2 cellular contexts compared by ENCODE assay signal in the genomic region with DNA sequence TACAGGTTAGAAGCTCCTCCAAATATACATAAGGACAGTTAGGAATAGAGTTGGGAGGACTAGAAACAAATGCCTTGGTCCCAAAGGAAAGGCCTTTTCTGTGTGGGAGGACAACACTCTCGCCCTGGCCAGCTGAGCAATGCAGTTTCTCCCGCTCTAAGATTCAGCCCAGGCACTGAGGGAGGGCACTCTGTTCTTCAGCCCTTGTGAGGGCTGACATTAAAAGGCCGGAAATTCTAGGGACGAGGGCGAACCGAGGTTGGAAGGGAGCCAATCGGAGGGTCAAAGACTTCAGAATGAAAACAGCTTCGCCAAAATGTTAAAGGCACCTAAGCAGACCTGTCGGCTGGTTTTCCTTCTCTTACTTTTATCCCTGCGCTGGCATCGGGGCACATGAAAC.
TF ChIP-seq lines count a peak whose summit lies in the region.

No MANE protein-coding gene starts in this region.

TF ChIP-seq in SK-N-SH, 30 proteins besides CTCF, POLR2A, EP300 and RAD21 (continued from another document):
- TF ChIP-seq SIN3A (IDR thresholded peaks at IDR 0.05; ENCODE audit: borderline replicate concordance, low read depth, low read length) (no peak), NFIC (IDR thresholded peaks at IDR 0.05; ENCODE audit: borderline replicate concordance) (no peak), RCOR1 (IDR thresholded peaks at IDR 0.05; ENCODE audit: low read length) (no peak), ELF1 (IDR thresholded peaks at IDR 0.05) (no peak), TAF1 (IDR thresholded peaks at IDR 0.05; ENCODE audit: borderline replicate concordance, low read depth, low read length) (no peak), GATA2 (CRISPR knock-in tag; IDR thresholded peaks at IDR 0.05) (no peak), RFX5 (IDR thresholded peaks at IDR 0.05; ENCODE audit: low read length) (no peak), FOSL2 (IDR thresholded peaks at IDR 0.05; ENCODE audit: borderline replicate concordance, low read depth) (no peak)
- TF ChIP-seq, protein P1, sequence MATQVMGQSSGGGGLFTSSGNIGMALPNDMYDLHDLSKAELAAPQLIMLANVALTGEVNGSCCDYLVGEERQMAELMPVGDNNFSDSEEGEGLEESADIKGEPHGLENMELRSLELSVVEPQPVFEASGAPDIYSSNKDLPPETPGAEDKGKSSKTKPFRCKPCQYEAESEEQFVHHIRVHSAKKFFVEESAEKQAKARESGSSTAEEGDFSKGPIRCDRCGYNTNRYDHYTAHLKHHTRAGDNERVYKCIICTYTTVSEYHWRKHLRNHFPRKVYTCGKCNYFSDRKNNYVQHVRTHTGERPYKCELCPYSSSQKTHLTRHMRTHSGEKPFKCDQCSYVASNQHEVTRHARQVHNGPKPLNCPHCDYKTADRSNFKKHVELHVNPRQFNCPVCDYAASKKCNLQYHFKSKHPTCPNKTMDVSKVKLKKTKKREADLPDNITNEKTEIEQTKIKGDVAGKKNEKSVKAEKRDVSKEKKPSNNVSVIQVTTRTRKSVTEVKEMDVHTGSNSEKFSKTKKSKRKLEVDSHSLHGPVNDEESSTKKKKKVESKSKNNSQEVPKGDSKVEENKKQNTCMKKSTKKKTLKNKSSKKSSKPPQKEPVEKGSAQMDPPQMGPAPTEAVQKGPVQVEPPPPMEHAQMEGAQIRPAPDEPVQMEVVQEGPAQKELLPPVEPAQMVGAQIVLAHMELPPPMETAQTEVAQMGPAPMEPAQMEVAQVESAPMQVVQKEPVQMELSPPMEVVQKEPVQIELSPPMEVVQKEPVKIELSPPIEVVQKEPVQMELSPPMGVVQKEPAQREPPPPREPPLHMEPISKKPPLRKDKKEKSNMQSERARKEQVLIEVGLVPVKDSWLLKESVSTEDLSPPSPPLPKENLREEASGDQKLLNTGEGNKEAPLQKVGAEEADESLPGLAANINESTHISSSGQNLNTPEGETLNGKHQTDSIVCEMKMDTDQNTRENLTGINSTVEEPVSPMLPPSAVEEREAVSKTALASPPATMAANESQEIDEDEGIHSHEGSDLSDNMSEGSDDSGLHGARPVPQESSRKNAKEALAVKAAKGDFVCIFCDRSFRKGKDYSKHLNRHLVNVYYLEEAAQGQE (IDR thresholded peaks at IDR 0.05; ENCODE audit: low read depth, low read length): no peak
- TF ChIP-seq, protein P2, sequence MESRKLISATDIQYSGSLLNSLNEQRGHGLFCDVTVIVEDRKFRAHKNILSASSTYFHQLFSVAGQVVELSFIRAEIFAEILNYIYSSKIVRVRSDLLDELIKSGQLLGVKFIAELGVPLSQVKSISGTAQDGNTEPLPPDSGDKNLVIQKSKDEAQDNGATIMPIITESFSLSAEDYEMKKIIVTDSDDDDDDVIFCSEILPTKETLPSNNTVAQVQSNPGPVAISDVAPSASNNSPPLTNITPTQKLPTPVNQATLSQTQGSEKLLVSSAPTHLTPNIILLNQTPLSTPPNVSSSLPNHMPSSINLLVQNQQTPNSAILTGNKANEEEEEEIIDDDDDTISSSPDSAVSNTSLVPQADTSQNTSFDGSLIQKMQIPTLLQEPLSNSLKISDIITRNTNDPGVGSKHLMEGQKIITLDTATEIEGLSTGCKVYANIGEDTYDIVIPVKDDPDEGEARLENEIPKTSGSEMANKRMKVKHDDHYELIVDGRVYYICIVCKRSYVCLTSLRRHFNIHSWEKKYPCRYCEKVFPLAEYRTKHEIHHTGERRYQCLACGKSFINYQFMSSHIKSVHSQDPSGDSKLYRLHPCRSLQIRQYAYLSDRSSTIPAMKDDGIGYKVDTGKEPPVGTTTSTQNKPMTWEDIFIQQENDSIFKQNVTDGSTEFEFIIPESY (IDR thresholded peaks at IDR 0.05; ENCODE audit: borderline replicate concordance, low read depth): no peak
- TF ChIP-seq, protein P3, sequence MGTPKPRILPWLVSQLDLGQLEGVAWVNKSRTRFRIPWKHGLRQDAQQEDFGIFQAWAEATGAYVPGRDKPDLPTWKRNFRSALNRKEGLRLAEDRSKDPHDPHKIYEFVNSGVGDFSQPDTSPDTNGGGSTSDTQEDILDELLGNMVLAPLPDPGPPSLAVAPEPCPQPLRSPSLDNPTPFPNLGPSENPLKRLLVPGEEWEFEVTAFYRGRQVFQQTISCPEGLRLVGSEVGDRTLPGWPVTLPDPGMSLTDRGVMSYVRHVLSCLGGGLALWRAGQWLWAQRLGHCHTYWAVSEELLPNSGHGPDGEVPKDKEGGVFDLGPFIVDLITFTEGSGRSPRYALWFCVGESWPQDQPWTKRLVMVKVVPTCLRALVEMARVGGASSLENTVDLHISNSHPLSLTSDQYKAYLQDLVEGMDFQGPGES (IDR thresholded peaks at IDR 0.05; ENCODE audit: low read depth, low read length): no peak
- TF ChIP-seq, protein P4, sequence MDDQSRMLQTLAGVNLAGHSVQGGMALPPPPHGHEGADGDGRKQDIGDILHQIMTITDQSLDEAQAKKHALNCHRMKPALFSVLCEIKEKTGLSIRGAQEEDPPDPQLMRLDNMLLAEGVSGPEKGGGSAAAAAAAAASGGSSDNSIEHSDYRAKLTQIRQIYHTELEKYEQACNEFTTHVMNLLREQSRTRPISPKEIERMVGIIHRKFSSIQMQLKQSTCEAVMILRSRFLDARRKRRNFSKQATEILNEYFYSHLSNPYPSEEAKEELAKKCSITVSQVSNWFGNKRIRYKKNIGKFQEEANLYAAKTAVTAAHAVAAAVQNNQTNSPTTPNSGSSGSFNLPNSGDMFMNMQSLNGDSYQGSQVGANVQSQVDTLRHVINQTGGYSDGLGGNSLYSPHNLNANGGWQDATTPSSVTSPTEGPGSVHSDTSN (IDR thresholded peaks at IDR 0.05): no peak

TF ChIP-seq in SK-N-SH treated with all-trans-retinoic acid at 6 μM for 48 hours, 23 proteins besides CTCF, POLR2A, EP300 and RAD21:
- TF ChIP-seq, protein P5, sequence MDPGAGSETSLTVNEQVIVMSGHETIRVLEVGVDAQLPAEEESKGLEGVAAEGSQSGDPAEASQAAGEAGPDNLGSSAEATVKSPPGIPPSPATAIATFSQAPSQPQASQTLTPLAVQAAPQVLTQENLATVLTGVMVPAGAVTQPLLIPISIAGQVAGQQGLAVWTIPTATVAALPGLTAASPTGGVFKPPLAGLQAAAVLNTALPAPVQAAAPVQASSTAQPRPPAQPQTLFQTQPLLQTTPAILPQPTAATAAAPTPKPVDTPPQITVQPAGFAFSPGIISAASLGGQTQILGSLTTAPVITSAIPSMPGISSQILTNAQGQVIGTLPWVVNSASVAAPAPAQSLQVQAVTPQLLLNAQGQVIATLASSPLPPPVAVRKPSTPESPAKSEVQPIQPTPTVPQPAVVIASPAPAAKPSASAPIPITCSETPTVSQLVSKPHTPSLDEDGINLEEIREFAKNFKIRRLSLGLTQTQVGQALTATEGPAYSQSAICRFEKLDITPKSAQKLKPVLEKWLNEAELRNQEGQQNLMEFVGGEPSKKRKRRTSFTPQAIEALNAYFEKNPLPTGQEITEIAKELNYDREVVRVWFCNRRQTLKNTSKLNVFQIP (CRISPR knock-in tag; IDR thresholded peaks at IDR 0.05; ENCODE audit: borderline replicate concordance, low read depth): no peak
- TF ChIP-seq, protein P6, sequence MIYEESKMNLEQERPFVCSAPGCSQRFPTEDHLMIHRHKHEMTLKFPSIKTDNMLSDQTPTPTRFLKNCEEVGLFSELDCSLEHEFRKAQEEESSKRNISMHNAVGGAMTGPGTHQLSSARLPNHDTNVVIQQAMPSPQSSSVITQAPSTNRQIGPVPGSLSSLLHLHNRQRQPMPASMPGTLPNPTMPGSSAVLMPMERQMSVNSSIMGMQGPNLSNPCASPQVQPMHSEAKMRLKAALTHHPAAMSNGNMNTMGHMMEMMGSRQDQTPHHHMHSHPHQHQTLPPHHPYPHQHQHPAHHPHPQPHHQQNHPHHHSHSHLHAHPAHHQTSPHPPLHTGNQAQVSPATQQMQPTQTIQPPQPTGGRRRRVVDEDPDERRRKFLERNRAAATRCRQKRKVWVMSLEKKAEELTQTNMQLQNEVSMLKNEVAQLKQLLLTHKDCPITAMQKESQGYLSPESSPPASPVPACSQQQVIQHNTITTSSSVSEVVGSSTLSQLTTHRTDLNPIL (CRISPR knock-in tag; IDR thresholded peaks at IDR 0.05; ENCODE audit: low read depth): no peak
- no peak for TF ChIP-seq ESRRG (CRISPR knock-in tag; IDR thresholded peaks at IDR 0.05)
- TF ChIP-seq BACH2 (CRISPR knock-in tag; IDR thresholded peaks at IDR 0.05; ENCODE audit: borderline replicate concordance): no peak
- no peak for TF ChIP-seq SNAI2 (CRISPR knock-in tag; IDR thresholded peaks at IDR 0.05)
